19 cellular contexts compared by ENCODE assay signal in the genomic region with DNA sequence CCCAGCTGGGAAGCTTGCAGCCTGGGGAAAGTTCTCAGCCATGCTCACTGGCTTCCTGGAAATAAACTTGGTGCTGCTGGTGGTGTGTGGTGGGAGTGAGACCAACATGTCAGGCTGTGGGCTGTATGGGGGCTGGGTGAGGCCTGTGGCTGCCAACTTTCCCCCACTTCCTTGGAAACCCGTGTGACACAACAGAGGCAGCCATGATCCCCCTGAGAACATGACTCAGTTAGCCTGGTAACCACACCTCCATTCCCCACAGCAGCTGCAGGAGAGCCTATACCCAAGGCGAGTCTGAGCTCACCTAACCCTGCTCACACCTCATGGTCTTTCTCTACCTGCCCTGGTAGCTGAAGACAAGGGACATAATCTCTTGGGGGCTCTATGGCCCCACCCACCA.
"Had no signal": no experiment of that assay in that cellular context is flagged by ENCODE, and none has a peak within 500 bp of the region (broad histone marks: within the 10 kb centered on the region; RNA-seq: fewer than 3 reads in every experiment).

No MANE protein-coding gene starts in this region.

- ATAC-seq: activated CD8-positive, alpha-beta T cell treated with anti-CD3 and anti-CD28 coated beads for 36 hours; activated naive CD8-positive, alpha-beta T cell treated with anti-CD3 and anti-CD28 coated beads, Interleukin-2, amount 50 U/mL, for 24 hours; natural killer cell treated with Interleukin-12 subunit alpha and Interleukin-12 subunit beta and Interleukin-15 and Interleukin-18, amount 100 ng/mL, for 72 hours; stimulated activated naive CD8-positive, alpha-beta T cell treated with anti-CD3 and anti-CD28 coated beads, Interleukin-15, Interleukin-2, amounts not matched to agents 100 U/mL and 50 U/mL, for 24 hours had no signal

- H3K4me3 ChIP-seq: cardiac muscle cell, tibial artery had no signal

- H3K4me1 ChIP-seq: tibial artery had no signal

- H3K27me3 ChIP-seq: cardiac muscle cell, tibial artery had no signal

- DNase-seq: activated CD4-positive, alpha-beta T cell treated with anti-CD3 and anti-CD28 coated beads, Interleukin-2, amount 10 ng/mL, durations not matched to agents 24 days and 14 days; activated CD4-positive, CD25-positive, alpha-beta regulatory T cell; activated CD8-positive, alpha-beta T cell treated with anti-CD3 and anti-CD28 coated beads for 36 hours; activated naive CD4-positive, alpha-beta T cell treated with anti-CD3 and anti-CD28 coated beads, Interleukin-2, amount 10 ng/mL, durations not matched to agents 7 days and 5 days; activated naive CD8-positive, alpha-beta T cell treated with anti-CD3 and anti-CD28 coated beads, Interleukin-2, amount 50 U/mL, for 24 hours; activated T-cell treated with anti-CD3 and anti-CD28 coated beads, Interleukin-2, amount 50 U/mL, for 1 hour; aorta; effector CD8-positive, alpha-beta T cell; mesendoderm; posterior cingulate gyrus; retina; stimulated activated CD4-positive, alpha-beta T cell treated with anti-CD3 and anti-CD28 coated beads, Interleukin-2, amount 100 ng/mL, for 24 hours; stimulated activated naive CD8-positive, alpha-beta T cell treated with anti-CD3 and anti-CD28 coated beads, Interleukin-15, Interleukin-2, amounts not matched to agents 100 U/mL and 50 U/mL, for 24 hours; substantia nigra; tibial artery had no signal

- H3K27ac ChIP-seq: cardiac muscle cell, tibial artery had no signal

- FAIRE-seq: endothelial cell of umbilical vein, frontal cortex had no signal

- H3K36me3 ChIP-seq: cardiac muscle cell, tibial artery had no signal
